ENCODE assay signal across 1 cellular context in the genomic region with DNA sequence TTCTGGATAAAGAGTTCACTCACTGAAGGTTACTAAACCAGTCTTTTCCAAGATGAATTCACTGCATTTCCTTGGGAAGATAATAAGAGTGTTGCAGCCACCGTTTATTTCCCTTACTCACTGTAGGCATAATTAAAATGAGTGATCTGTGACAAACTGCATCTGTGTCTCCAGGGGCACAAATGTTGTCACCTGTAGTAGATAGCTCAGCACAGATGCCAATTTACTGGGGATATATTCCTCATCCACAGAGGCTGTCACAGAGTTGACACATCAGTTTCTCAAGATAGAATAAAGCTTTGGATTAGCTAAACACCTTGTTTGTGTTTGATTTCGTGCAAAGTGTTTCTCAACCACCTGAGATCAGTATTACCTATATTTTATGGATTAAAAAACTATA.
TF ChIP-seq lines count a peak whose summit lies in the region.

No MANE protein-coding gene starts in this region.

TF ChIP-seq in neural cell, 6 proteins besides CTCF, POLR2A, EP300 and RAD21 (continued from another document):
- TF ChIP-seq, protein P1, sequence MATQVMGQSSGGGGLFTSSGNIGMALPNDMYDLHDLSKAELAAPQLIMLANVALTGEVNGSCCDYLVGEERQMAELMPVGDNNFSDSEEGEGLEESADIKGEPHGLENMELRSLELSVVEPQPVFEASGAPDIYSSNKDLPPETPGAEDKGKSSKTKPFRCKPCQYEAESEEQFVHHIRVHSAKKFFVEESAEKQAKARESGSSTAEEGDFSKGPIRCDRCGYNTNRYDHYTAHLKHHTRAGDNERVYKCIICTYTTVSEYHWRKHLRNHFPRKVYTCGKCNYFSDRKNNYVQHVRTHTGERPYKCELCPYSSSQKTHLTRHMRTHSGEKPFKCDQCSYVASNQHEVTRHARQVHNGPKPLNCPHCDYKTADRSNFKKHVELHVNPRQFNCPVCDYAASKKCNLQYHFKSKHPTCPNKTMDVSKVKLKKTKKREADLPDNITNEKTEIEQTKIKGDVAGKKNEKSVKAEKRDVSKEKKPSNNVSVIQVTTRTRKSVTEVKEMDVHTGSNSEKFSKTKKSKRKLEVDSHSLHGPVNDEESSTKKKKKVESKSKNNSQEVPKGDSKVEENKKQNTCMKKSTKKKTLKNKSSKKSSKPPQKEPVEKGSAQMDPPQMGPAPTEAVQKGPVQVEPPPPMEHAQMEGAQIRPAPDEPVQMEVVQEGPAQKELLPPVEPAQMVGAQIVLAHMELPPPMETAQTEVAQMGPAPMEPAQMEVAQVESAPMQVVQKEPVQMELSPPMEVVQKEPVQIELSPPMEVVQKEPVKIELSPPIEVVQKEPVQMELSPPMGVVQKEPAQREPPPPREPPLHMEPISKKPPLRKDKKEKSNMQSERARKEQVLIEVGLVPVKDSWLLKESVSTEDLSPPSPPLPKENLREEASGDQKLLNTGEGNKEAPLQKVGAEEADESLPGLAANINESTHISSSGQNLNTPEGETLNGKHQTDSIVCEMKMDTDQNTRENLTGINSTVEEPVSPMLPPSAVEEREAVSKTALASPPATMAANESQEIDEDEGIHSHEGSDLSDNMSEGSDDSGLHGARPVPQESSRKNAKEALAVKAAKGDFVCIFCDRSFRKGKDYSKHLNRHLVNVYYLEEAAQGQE (IDR thresholded peaks at IDR 0.05; ENCODE audit: borderline replicate concordance), result peak; percentile 83
- TF ChIP-seq MXI1 (conservative IDR thresholded peaks at IDR 0.05; ENCODE audit: poor library complexity, severe bottlenecking), result no peak
